In the genomic region with DNA sequence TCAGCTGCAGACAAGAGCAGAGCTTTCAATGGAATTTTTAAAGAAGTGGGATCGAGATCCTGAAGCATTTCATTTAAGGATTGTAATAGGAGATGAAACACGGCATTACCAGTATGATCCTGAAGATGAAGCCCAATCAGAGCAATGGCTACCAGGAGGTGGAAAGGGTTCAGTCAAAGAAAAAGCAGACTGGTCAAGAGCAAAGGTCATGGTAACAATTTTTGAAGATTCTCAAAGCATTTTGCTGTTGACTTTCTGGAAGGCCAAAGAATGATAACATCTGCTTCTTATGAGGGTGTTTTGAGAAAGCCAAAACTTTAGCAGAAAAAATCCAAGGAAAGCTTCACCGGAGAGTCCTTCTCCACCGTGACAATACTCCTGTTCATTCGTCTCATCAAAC, we compare ENCODE assay signal across 20 cellular contexts.
A peak's percentile ranks its signal among the peaks of the same experiment; 100 is the strongest.
DNase-seq lines count a peak whose midpoint lies in the region; ATAC-seq, FAIRE-seq and TF ChIP-seq lines count a peak whose summit lies in the region.
"Had no signal": no experiment of that assay in that cellular context is flagged by ENCODE, and none has a peak within 500 bp of the region (broad histone marks: within the 10 kb centered on the region; RNA-seq: fewer than 3 reads in every experiment).

No MANE protein-coding gene starts in this region.

- no peak overlapping the region for H2BK12ac ChIP-seq in H1 (ENCODE audit: low read depth, low read length)

- H3K36me3 Mint-ChIP-seq in GM23338 (ENCODE audit: low read depth) (no peaks in the 10 kb centered on the region), progenitor cell of endocrine pancreas (ENCODE audit: insufficient read depth) (no peaks in the 10 kb centered on the region)
- H3K36me3 Mint-ChIP-seq: CD8-positive, alpha-beta memory T cell had no signal

- no peaks in the 10 kb centered on the region for H3K9me3 Mint-ChIP-seq in GM23338
- H3K9me3 Mint-ChIP-seq in progenitor cell of endocrine pancreas (ENCODE audit: low read depth) = no peaks in the 10 kb centered on the region
- H3K9me3 Mint-ChIP-seq: CD8-positive, alpha-beta memory T cell; HFFc6 had no signal

- no peak overlapping the region for H3K18ac ChIP-seq in H1 (ENCODE audit: extremely low read depth, low read length)

- no peaks in the 10 kb centered on the region for H3K79me1 ChIP-seq in H1 (ENCODE audit: low read depth, low read length)

- no peak overlapping the region for H2BK20ac ChIP-seq in H1 (ENCODE audit: low read length)

- H4K5ac ChIP-seq in H1 (ENCODE audit: insufficient read length, low read depth, low read length) = no peak overlapping the region

- no peak overlapping the region for H3K14ac ChIP-seq in H1 (ENCODE audit: insufficient read length)

- H3K4me2 ChIP-seq in GM23338 (no peak overlapping the region), H1 (ENCODE audit: insufficient read depth in 1 of 2, low read depth in 2 of 2, low read length in 2 of 2) (no peak overlapping the region)

- no peak for TF ChIP-seq EP300 in H1 (IDR thresholded peaks at IDR 0.05; ENCODE audit: borderline replicate concordance in 1 of 2, low read depth in 2 of 2, low read length in 2 of 2)

- H2AK5ac ChIP-seq in H1 (ENCODE audit: low read depth, low read length) = no peak overlapping the region

- POLR2A ChIA-PET in H1 (lab: Charles Lee; ENCODE audit: partially characterized antibody) = no interaction called here

- TF ChIP-seq POLR2A in H1 (IDR thresholded peaks at IDR 0.05; ENCODE audit: control extremely low read depth in 1 of 2, low read depth in 2 of 2, low read length in 2 of 2) = no peak
- TF ChIP-seq POLR2A in right lobe of liver (IDR thresholded peaks at IDR 0.05) = no peak

- H3K4me3 Mint-ChIP-seq in GM23338 = no peak overlapping the region
- H3K4me3 Mint-ChIP-seq in progenitor cell of endocrine pancreas (ENCODE audit: low read depth) = no peak overlapping the region
- H3K4me3 Mint-ChIP-seq: B cell; CD8-positive, alpha-beta memory T cell; HFFc6 had no signal

- H3K56ac ChIP-seq in H1 (replicated peaks; ENCODE audit: insufficient read length, low read depth, low read length) = no peak overlapping the region

- CTCF ChIA-PET in H1 (lab: Charles Lee; ENCODE audit: partially characterized antibody) = no interaction called here

- H3K27me3 ChIP-seq in GM23338 (ENCODE audit: insufficient read depth) (no peaks in the 10 kb centered on the region), H1 (replicated peaks in 1 of 4; ENCODE audit: control insufficient read depth in 3 of 4, extremely low read depth in 1 of 4, insufficient read depth in 3 of 4, low read length in 3 of 4) (no peaks in the 10 kb centered on the region), right lobe of liver (no peaks in the 10 kb centered on the region), small intestine (ENCODE audit: control insufficient read depth in 2 of 2, insufficient read depth in 2 of 2, low read length in 2 of 2) (no peaks in the 10 kb centered on the region)
- H3K27me3 ChIP-seq: BLaER1 treated with 17β-estradiol and CSF1 and Interleukin-3, amounts not matched to agents 10 nM and 100 nM had no signal

- H2BK15ac ChIP-seq in H1 (ENCODE audit: low read length) = no peak overlapping the region

- intact Hi-C loops in right lobe of liver (cut with DNase I) = no loop called here

- no peak for ATAC-seq in GM23338
- ATAC-seq in right lobe of liver = no peak
- ATAC-seq: GM12878, HCT116 had no signal

- no peaks in the 10 kb centered on the region for H3K4me1 ChIP-seq in GM23338 (ENCODE audit: insufficient read depth)
- no peaks in the 10 kb centered on the region for H3K4me1 ChIP-seq in H1 (replicated peaks in 1 of 4; ENCODE audit: control insufficient read depth in 3 of 4, insufficient read depth in 4 of 4, low read length in 3 of 4)
- peaks cover 0 to 38% (median 22%) of the 10 kb centered on the region in 4 donors for H3K4me1 ChIP-seq in right lobe of liver
- H3K4me1 ChIP-seq in small intestine (ENCODE audit: control insufficient read depth in 2 of 2, insufficient read depth in 1 of 2, low read depth in 1 of 2, low read length in 1 of 2) = peaks cover 0 to 8% of the 10 kb centered on the region in 2 donors

- no peaks in the 10 kb centered on the region for H3F3A ChIP-seq in GM23338 (replicated peaks; ENCODE audit: low read depth)

- no peaks in the 10 kb centered on the region for H3K27me3 Mint-ChIP-seq in GM23338 (ENCODE audit: insufficient read depth, low read depth, poor library complexity)
- no peaks in the 10 kb centered on the region for H3K27me3 Mint-ChIP-seq in progenitor cell of endocrine pancreas
- H3K27me3 Mint-ChIP-seq: B cell; CD8-positive, alpha-beta memory T cell had no signal

- no peak overlapping the region for H4K8ac ChIP-seq in H1 (ENCODE audit: extremely low read depth, insufficient read depth, low read length)

- H2AFZ ChIP-seq in GM23338 = 0 out of 2 replicates have a peak overlapping the region, but pooled peaks have one; percentile 34
- 0 out of 2 replicates have a peak overlapping the region, but pooled peaks have one; percentile 34 for H2AFZ ChIP-seq in H1 (ENCODE audit: low read length)
- H2AFZ ChIP-seq: GM23248 had no signal

- no peak overlapping the region for H3K27ac Mint-ChIP-seq in GM23338
- H3K27ac Mint-ChIP-seq in progenitor cell of endocrine pancreas = peak overlapping the region; percentile 65
- H3K27ac Mint-ChIP-seq: B cell; CD8-positive, alpha-beta memory T cell; HFFc6 had no signal

- 93% methylated on average over 5 of the region's 5 CpGs; no CpG with 5 or more reads in 1 of the 2 experiments for WGBS in H1 (ENCODE audit: extremely low coverage in 1 of 2, insufficient coverage in 1 of 2, insufficient read length in 1 of 2, insufficient replicate concordance in 2 of 2, low coverage in 1 of 2, low lambda C conversion rate in 2 of 2, missing lambda C conversion rate in 1 of 2), 2 experiments
- WGBS in right lobe of liver (ENCODE audit: insufficient coverage, low coverage, low lambda C conversion rate, missing lambda C conversion rate) = 95% methylated on average over 5 of the region's 5 CpGs
- 92 to 95% (median 95%) methylated on average over 5 of the region's 5 CpGs for WGBS in small intestine, 3 donors

- H2BK120ac ChIP-seq in H1 (replicated peaks; ENCODE audit: low read depth, low read length) = no peak overlapping the region

- no peaks in the 10 kb centered on the region for H3K36me3 ChIP-seq in GM23338 (ENCODE audit: insufficient read depth)
- no peaks in the 10 kb centered on the region for H3K36me3 ChIP-seq in H1 (ENCODE audit: control insufficient read depth in 2 of 4, insufficient read depth in 4 of 4, low read length in 3 of 4)
- no peaks in the 10 kb centered on the region for H3K36me3 ChIP-seq in right lobe of liver
- H3K36me3 ChIP-seq in small intestine (ENCODE audit: control insufficient read depth in 2 of 2, insufficient read depth in 2 of 2, low read length in 2 of 2) = no peaks in the 10 kb centered on the region
- H3K36me3 ChIP-seq: BLaER1 treated with 17β-estradiol and CSF1 and Interleukin-3, amounts not matched to agents 10 nM and 100 nM had no signal

- H3K4me3 ChIP-seq in GM23338 (no peak overlapping the region), H1 (ENCODE audit: extremely low read depth in 1 of 4, insufficient read depth in 2 of 4, low read depth in 3 of 4, low read length in 4 of 4) (no peak overlapping the region), right lobe of liver (no peak overlapping the region), small intestine (ENCODE audit: low read depth in 1 of 2, low read length in 2 of 2) (no peak overlapping the region)
- H3K4me3 ChIP-seq: BLaER1 treated with 17β-estradiol and CSF1 and Interleukin-3, amounts not matched to agents 10 nM and 100 nM; GM12878; GM23248 had no signal

- H4K20me1 ChIP-seq in GM23338 (replicated peaks; ENCODE audit: insufficient read depth) (no peaks in the 10 kb centered on the region), H1 (replicated peaks in 1 of 2; ENCODE audit: control insufficient read depth in 1 of 2, insufficient read depth in 2 of 2, low read length in 2 of 2) (no peaks in the 10 kb centered on the region)
- H4K20me1 ChIP-seq: BLaER1 treated with 17β-estradiol and CSF1 and Interleukin-3, amounts not matched to agents 10 nM and 100 nM had no signal

- DNase-seq in GM23338 (ENCODE audit: low spot score) (no peak), H1 (ENCODE audit: low read depth in 1 of 2, low spot score in 2 of 2) (no peak), right lobe of liver (no peak), progenitor cell of endocrine pancreas (ENCODE audit: low spot score, unreplicated experiment) (no peak), MV-4-11 (lab: John Stamatoyannopoulos, UW) (no peak), small intestine (no peak), NK-92 (lab: John Stamatoyannopoulos, UW; ENCODE audit: unreplicated experiment) (no peak)
- DNase-seq: 8988T; CD8-positive, alpha-beta memory T cell; COR-L47; DMS 273 treated with DMSO at 0.1 percent for 48 hours; DND-41; EL; GM23248; H7; HFFc6 had no signal

- no peak for TF ChIP-seq RAD21 in H1 (IDR thresholded peaks at IDR 0.05 in 1 of 2, conservative IDR thresholded peaks at IDR 0.05 in 1 of 2; ENCODE audit: low read depth in 2 of 2, low read length in 2 of 2)

- no peaks in the 10 kb centered on the region for H3K79me2 ChIP-seq in GM23338 (replicated peaks; ENCODE audit: insufficient read depth)
- H3K79me2 ChIP-seq in H1 (ENCODE audit: control insufficient read depth in 1 of 2, insufficient read depth in 2 of 2, low read length in 2 of 2) = no peaks in the 10 kb centered on the region

- no peak for TF ChIP-seq CTCF in GM23338 (conservative IDR thresholded peaks at IDR 0.05; ENCODE audit: low read depth in 2 of 2)
- TF ChIP-seq CTCF in H1 (IDR thresholded peaks at IDR 0.05; ENCODE audit: control extremely low read depth in 1 of 3, insufficient read depth in 1 of 3, low read depth in 1 of 3, low read length in 3 of 3) = no peak
- TF ChIP-seq CTCF in right lobe of liver (IDR thresholded peaks at IDR 0.05) = no peak
- no peak for TF ChIP-seq CTCF in progenitor cell of endocrine pancreas (IDR thresholded peaks at IDR 0.05; ENCODE audit: unreplicated experiment)

- H3K9me3 ChIP-seq in H1 (ENCODE audit: insufficient read depth in 2 of 2, low read depth in 1 of 2, low read length in 1 of 2) (no peaks in the 10 kb centered on the region), right lobe of liver (no peaks in the 10 kb centered on the region), small intestine (ENCODE audit: control insufficient read depth, low read depth) (no peaks in the 10 kb centered on the region)
- H3K9me3 ChIP-seq: BLaER1 treated with 17β-estradiol and CSF1 and Interleukin-3, amounts not matched to agents 10 nM and 100 nM had no signal

- H3K23me2 ChIP-seq in H1 (ENCODE audit: low read depth, low read length) = peaks cover 2% of the 10 kb centered on the region; the same call in 1 of the 2 replicates

- H3K4ac ChIP-seq in H1 (replicated peaks; ENCODE audit: insufficient read length, low read depth, low read length) = no peak overlapping the region

- no peak overlapping the region for H3K23ac ChIP-seq in H1 (ENCODE audit: insufficient read length)

- FAIRE-seq in H1 (lab: Jason Lieb, UNC) (no peak), small intestine (lab: Jason Lieb, UNC) (no peak)
- FAIRE-seq: GM12878 had no signal

- H3K9me2 ChIP-seq in GM23338 (ENCODE audit: insufficient read depth) = no peaks in the 10 kb centered on the region

- H3K27ac ChIP-seq in GM23338 (ENCODE audit: low read depth) (no peak overlapping the region), H1 (ENCODE audit: low read depth, low read length) (no peak overlapping the region), right lobe of liver (peak overlapping the region in 2 of 3 donors; percentile 95 to 96), small intestine (ENCODE audit: low read depth in 1 of 2, low read length in 1 of 2) (no peak overlapping the region)
- H3K27ac ChIP-seq: GM23248 had no signal

- H3K9ac ChIP-seq in H1 (replicated peaks in 1 of 4; ENCODE audit: extremely low read depth in 1 of 4, low read depth in 3 of 4, low read length in 3 of 4) = no peak overlapping the region
- H3K9ac ChIP-seq: BLaER1 treated with 17β-estradiol and CSF1 and Interleukin-3, amounts not matched to agents 10 nM and 100 nM; GM23248 had no signal

- H3K4me1 Mint-ChIP-seq in GM23338 (no peaks in the 10 kb centered on the region; the same call in 2 of the 3 replicates), progenitor cell of endocrine pancreas (ENCODE audit: low read depth) (peaks cover 25% of the 10 kb centered on the region)

- no peak overlapping the region for H4K91ac ChIP-seq in H1 (replicated peaks; ENCODE audit: insufficient read length, low read length)

- H2BK5ac ChIP-seq in H1 (ENCODE audit: low read depth, low read length) = no peak overlapping the region

Comparison
In these comparisons a context has a peak if more than half of its experiments do, and no peak if none do; other contexts are left out.
1. H3K27ac ChIP-seq: peak in right lobe of liver (2 of 3); none in GM23338 (single experiment), H1 (single experiment) and small intestine (0 of 2).